Comparison of ENCODE assay signal across 8 cellular contexts in the genomic region with DNA sequence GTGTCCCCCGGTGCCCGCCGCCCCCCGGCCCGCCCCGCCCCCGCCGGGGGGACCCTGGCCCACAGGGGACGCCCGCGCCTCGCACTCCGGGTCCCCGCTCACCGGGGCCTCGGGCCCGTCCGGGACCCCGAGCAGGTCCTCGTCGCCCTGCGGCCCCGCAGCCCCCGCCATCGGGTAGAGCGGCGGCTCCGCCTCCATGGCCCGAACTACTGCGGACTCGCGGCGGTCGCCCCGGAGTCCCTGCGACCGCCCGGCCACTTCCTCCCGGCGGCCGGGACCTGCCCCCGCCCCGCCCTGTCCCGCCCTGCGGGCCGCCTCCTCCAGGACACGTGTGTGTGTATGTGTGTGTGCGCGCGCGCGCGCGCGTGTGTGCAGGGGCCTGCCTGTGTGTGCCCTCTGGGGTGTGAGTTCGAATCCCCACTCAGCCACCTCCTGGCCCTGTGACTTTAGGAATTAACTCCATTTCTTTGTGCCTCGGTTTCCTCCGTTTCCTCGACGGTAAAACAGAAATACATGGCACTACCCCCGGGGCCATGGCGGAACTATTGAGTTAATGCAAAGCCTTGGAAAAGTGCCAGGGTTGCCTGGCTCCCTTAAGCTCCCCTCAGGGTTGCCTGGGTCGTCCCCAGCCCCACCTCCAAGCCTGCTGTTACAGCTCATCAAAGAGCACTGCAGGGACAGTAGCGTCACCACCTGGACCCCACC. TPM values are rescaled to one million over a fixed set of nuclear protein-coding genes. Genes with fewer than 3 reads are reported as not detected.
A peak's percentile ranks its signal among the peaks of the same experiment; 100 is the strongest.
DNase-seq lines count a peak whose midpoint lies in the region; ATAC-seq and TF ChIP-seq lines count a peak whose summit lies in the region.

A gene with protein sequence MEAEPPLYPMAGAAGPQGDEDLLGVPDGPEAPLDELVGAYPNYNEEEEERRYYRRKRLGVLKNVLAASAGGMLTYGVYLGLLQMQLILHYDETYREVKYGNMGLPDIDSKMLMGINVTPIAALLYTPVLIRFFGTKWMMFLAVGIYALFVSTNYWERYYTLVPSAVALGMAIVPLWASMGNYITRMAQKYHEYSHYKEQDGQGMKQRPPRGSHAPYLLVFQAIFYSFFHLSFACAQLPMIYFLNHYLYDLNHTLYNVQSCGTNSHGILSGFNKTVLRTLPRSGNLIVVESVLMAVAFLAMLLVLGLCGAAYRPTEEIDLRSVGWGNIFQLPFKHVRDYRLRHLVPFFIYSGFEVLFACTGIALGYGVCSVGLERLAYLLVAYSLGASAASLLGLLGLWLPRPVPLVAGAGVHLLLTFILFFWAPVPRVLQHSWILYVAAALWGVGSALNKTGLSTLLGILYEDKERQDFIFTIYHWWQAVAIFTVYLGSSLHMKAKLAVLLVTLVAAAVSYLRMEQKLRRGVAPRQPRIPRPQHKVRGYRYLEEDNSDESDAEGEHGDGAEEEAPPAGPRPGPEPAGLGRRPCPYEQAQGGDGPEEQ (minus strand): TSS at position 252 of the 705 bp plus-strand sequence. CDS start 54 bp downstream, at position 198.

- H3K27me3 Mint-ChIP-seq in activated CD4-positive, alpha-beta T cell treated with anti-CD3 and anti-CD28 coated beads, Interleukin-2, amount 10 ng/mL, durations not matched to agents 7 days and 5 days: no peaks in the 10 kb centered on the region

- peak within 1 kb of the TSS; percentile 80 for H3K4me3 ChIP-seq in GM12875 (ENCODE audit: low read depth, low read length)

- TF ChIP-seq CTCF in GM12875 (IDR thresholded peaks at IDR 0.05; ENCODE audit: borderline replicate concordance, insufficient read depth, low read depth, low read length): no peak

- no peaks in the 10 kb centered on the region for H3K9me3 Mint-ChIP-seq in activated CD4-positive, alpha-beta T cell treated with anti-CD3 and anti-CD28 coated beads, Interleukin-2, amount 10 ng/mL, durations not matched to agents 7 days and 5 days

- POLR2A ChIA-PET in activated CD4-positive, alpha-beta T cell treated with anti-CD3 and anti-CD28 coated beads, Interleukin-2, amount 10 ng/mL, durations not matched to agents 7 days and 5 days (lab: Charles Lee): no interaction called here

- H3K4me3 Mint-ChIP-seq in activated CD4-positive, alpha-beta T cell treated with anti-CD3 and anti-CD28 coated beads, Interleukin-2, amount 10 ng/mL, durations not matched to agents 7 days and 5 days: peak within 1 kb of the TSS; percentile 86

- peaks cover 6% of the 10 kb centered on the region for H3K36me3 Mint-ChIP-seq in activated CD4-positive, alpha-beta T cell treated with anti-CD3 and anti-CD28 coated beads, Interleukin-2, amount 10 ng/mL, durations not matched to agents 7 days and 5 days (ENCODE audit: low read depth)

- peak; percentile 75 for DNase-seq in NCI-H510A treated with DMSO at 0.1 percent for 48 hours (lab: John Stamatoyannopoulos, UW)
- DNase-seq in activated CD4-positive, alpha-beta T cell treated with anti-CD3 and anti-CD28 coated beads, Interleukin-2, amount 10 ng/mL, durations not matched to agents 7 days and 5 days: peak; percentile 90
- peak; percentile 79 for DNase-seq in dermis blood vessel endothelial cell
- peak; percentile 81 to 90 for DNase-seq in lung microvascular endothelial cell (ENCODE audit: low read depth in 2 of 2)
- DNase-seq in stimulated activated CD8-positive, alpha-beta memory T cell treated with anti-CD3 and anti-CD28 coated beads, Interleukin-12 subunit alpha, Interleukin-12 subunit beta, amount 100 ng/mL, for 1 hour (ENCODE audit: low read depth): peak; percentile 60

- ATAC-seq in HG02763 (IDR thresholded peaks at IDR 0.05; ENCODE audit: unreplicated experiment) (peak; percentile 49), GM21447 (IDR thresholded peaks at IDR 0.05; ENCODE audit: unreplicated experiment) (no peak)

- CTCF ChIA-PET in activated CD4-positive, alpha-beta T cell treated with anti-CD3 and anti-CD28 coated beads, Interleukin-2, amount 10 ng/mL, durations not matched to agents 7 days and 5 days (lab: Charles Lee): interaction anchor here (1.7 kb wide), 1 partner anchor 10 kb away, joined by 5 read pairs; no protein-coding TSS in a partner anchor

- peak within 1 kb of the TSS; percentile 87 for H3K27ac Mint-ChIP-seq in activated CD4-positive, alpha-beta T cell treated with anti-CD3 and anti-CD28 coated beads, Interleukin-2, amount 10 ng/mL, durations not matched to agents 7 days and 5 days

- peaks cover 29% of the 10 kb centered on the region for H3K4me1 Mint-ChIP-seq in activated CD4-positive, alpha-beta T cell treated with anti-CD3 and anti-CD28 coated beads, Interleukin-2, amount 10 ng/mL, durations not matched to agents 7 days and 5 days

RNA-seq across cellular contexts. Expression of the gene that starts here (rescaled TPM):
- total RNA-seq in activated CD4-positive, alpha-beta T cell treated with anti-CD3 and anti-CD28 coated beads, Interleukin-2, amount 10 ng/mL, durations not matched to agents 7 days and 5 days: 10 to 100 TPM; 32.6 to 34.3 TPM
- 21.1 and 23.3 TPM in 2 replicates for total RNA-seq in dermis blood vessel endothelial cell
- 12.2 and 21.0 TPM in 2 replicates for total RNA-seq in lung microvascular endothelial cell
